9 cellular contexts compared by ENCODE assay signal in the genomic region with DNA sequence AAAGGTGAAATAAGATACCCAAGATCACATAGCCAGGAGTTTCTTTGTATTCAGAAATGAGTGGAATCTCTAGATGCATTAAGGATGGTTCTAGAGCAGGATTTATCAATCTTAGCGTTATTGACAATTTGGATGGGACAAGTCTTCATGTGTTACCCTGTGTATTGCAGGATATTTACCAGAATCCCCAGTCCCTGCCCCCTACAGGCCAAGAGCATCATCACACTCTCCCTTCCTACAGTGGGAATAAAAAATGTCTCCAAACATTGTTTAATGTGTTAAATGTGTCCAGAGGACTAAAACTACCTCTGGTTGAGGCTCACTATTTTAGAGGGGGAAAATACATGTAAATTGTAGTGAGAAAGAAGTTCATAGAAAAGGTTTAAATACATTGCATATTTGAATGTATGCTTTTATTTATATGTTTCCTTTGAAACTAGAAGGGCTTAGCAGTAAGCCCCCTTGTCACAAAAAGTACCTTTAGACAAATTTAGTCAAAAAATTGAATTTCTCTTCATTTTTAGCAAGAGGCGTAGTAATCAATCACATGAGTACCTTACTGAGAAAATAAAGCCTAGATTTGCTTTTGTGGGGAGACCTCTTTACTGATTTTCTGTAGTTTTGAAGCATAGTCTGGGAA.
DNase-seq lines count a peak whose midpoint lies in the region; ATAC-seq, FAIRE-seq and TF ChIP-seq lines count a peak whose summit lies in the region.
"Had no signal": no experiment of that assay in that cellular context is flagged by ENCODE, and none has a peak within 500 bp of the region (broad histone marks: within the 10 kb centered on the region; RNA-seq: fewer than 3 reads in every experiment).

No MANE protein-coding gene starts in this region.

- CTCF ChIA-PET in CD8-positive, alpha-beta memory T cell (lab: Charles Lee) = no interaction called here

- H3K79me2 ChIP-seq in keratinocyte (ENCODE audit: control insufficient read depth, insufficient read depth, low read length) = peaks cover 5% of the 10 kb centered on the region

- H3K4me1 ChIP-seq in CD8-positive, alpha-beta memory T cell (ENCODE audit: insufficient read depth, low read length) = no peaks in the 10 kb centered on the region
- peaks cover 17 to 19% of the 10 kb centered on the region in 2 donors for H3K4me1 ChIP-seq in adrenal gland (replicated peaks in 1 of 2)
- H3K4me1 ChIP-seq in keratinocyte (ENCODE audit: control insufficient read depth, extremely low read depth, insufficient read depth, low read length) = no peaks in the 10 kb centered on the region

- H4K20me1 ChIP-seq in keratinocyte (ENCODE audit: control insufficient read depth, extremely low read depth, insufficient read depth, low read length) = no peaks in the 10 kb centered on the region

- no peak overlapping the region for H3K27ac ChIP-seq in CD8-positive, alpha-beta memory T cell (ENCODE audit: low read depth, low read length)
- H3K27ac ChIP-seq in adrenal gland = no peak overlapping the region
- no peak overlapping the region for H3K27ac ChIP-seq in keratinocyte (ENCODE audit: control insufficient read depth, insufficient read depth, low read length)
- H3K27ac ChIP-seq: SK-N-MC had no signal

- peaks cover 0 to 31% (median 8%) of the 10 kb centered on the region in 3 donors for H3K36me3 Mint-ChIP-seq in CD8-positive, alpha-beta memory T cell

- H3K36me3 ChIP-seq in CD8-positive, alpha-beta memory T cell (ENCODE audit: insufficient read depth, low read length) = peaks cover 4% of the 10 kb centered on the region
- H3K36me3 ChIP-seq in adrenal gland (replicated peaks in 1 of 2) (peaks cover 0 to 3% of the 10 kb centered on the region in 2 donors), keratinocyte (ENCODE audit: control insufficient read depth in 2 of 2, extremely low read depth in 1 of 2, insufficient read depth in 2 of 2, low read length in 2 of 2) (peaks cover 3 to 8% of the 10 kb centered on the region in 2 experiments)

- WGBS in adrenal gland, 4 donors = 84 to 88% (median 86%) methylated on average over 2 of the region's 2 CpGs

- H3K9me3 Mint-ChIP-seq in CD8-positive, alpha-beta memory T cell = no peaks in the 10 kb centered on the region

- FAIRE-seq in keratinocyte (lab: Jason Lieb, UNC) = peak; percentile 51

- intact Hi-C loops in adrenal gland (cut with DNase I) = no loop called here

- no peak overlapping the region for H3K4me3 Mint-ChIP-seq in CD8-positive, alpha-beta memory T cell

- H3K9me3 ChIP-seq in CD8-positive, alpha-beta memory T cell (ENCODE audit: low read length) = no peaks in the 10 kb centered on the region
- H3K9me3 ChIP-seq in adrenal gland (replicated peaks in 1 of 3) (no peaks in the 10 kb centered on the region), keratinocyte (ENCODE audit: control insufficient read depth, low read depth, low read length) (no peaks in the 10 kb centered on the region)

- dilution Hi-C loops in keratinocyte (cut with MboI; ENCODE audit: extremely low pct_ligation_motif_present, low sequenced_read_pairs) = no loop called here

- peak in 4 of 5 donors; percentile 3 to 48 (median 14) for DNase-seq in CD8-positive, alpha-beta memory T cell
- DNase-seq in NCI-H69 (lab: John Stamatoyannopoulos, UW) (peak; percentile 24), adrenal gland (peak in 3 of 7 donors; percentile 33 to 44 (median 40)), keratinocyte (ENCODE audit: low read depth, low spot score) (no peak), NCI-H187 (lab: John Stamatoyannopoulos, UW) (no peak)
- DNase-seq in stimulated activated naive CD4-positive, alpha-beta T cell treated with Interleukin-2 at 50 U/mL for 16 hours (lab: John Stamatoyannopoulos, UW) = peak; percentile 16

- H3K27ac Mint-ChIP-seq in CD8-positive, alpha-beta memory T cell = no peak overlapping the region

- ATAC-seq in GM19372 (IDR thresholded peaks at IDR 0.05; ENCODE audit: low read depth, unreplicated experiment) (peak; percentile 70), GM21717 (IDR thresholded peaks at IDR 0.05; ENCODE audit: unreplicated experiment) (no peak)

- H3K4me2 ChIP-seq in keratinocyte (ENCODE audit: control insufficient read depth, extremely low read depth, insufficient read depth, low read depth, low read length) = no peak overlapping the region

- no peak overlapping the region for H2AFZ ChIP-seq in keratinocyte (ENCODE audit: control insufficient read depth, low read length)

- H3K4me1 Mint-ChIP-seq in CD8-positive, alpha-beta memory T cell = peaks cover 1 to 16% (median 13%) of the 10 kb centered on the region in 3 donors

- H3K4me3 ChIP-seq in CD8-positive, alpha-beta memory T cell (ENCODE audit: low read length) = no peak overlapping the region
- H3K4me3 ChIP-seq in adrenal gland (no peak overlapping the region), keratinocyte (ENCODE audit: control insufficient read depth in 2 of 3, extremely low read depth in 1 of 3, insufficient read depth in 2 of 3, low read depth in 1 of 3, low read length in 3 of 3) (no peak overlapping the region)
- H3K4me3 ChIP-seq: SK-N-MC had no signal

- H3K27me3 Mint-ChIP-seq in CD8-positive, alpha-beta memory T cell = no peaks in the 10 kb centered on the region

- TF ChIP-seq POLR2A in adrenal gland (IDR thresholded peaks at IDR 0.05) = no peak

- H3K9ac ChIP-seq in keratinocyte (ENCODE audit: control insufficient read depth, extremely low read depth, insufficient read depth, low read length) = no peak overlapping the region

- POLR2A ChIA-PET in CD8-positive, alpha-beta memory T cell (lab: Charles Lee) = no interaction called here

- TF ChIP-seq CTCF in adrenal gland (IDR thresholded peaks at IDR 0.05) (peak; percentile 31 to 68 (median 59)), keratinocyte (optimal IDR thresholded peaks at IDR 0.05 in 1 of 3, IDR thresholded peaks at IDR 0.05 in 1 of 3, conservative IDR thresholded peaks at IDR 0.05 in 1 of 3; ENCODE audit: extremely low read depth in 1 of 3, insufficient read depth in 2 of 3, low read length in 3 of 3) (peak; percentile 71 to 93 (median 76))

- H3K9me1 ChIP-seq in keratinocyte (ENCODE audit: control insufficient read depth, extremely low read depth, insufficient read depth, low read length) = no peaks in the 10 kb centered on the region

- H3K27me3 ChIP-seq in CD8-positive, alpha-beta memory T cell (ENCODE audit: insufficient read depth, low read length, poor library complexity, severe bottlenecking) = no peaks in the 10 kb centered on the region
- H3K27me3 ChIP-seq in adrenal gland (no peaks in the 10 kb centered on the region), keratinocyte (ENCODE audit: control insufficient read depth, extremely low read depth, insufficient read depth, low read length) (no peaks in the 10 kb centered on the region)

Comparison
In these comparisons a context has a peak if more than half of its experiments do, and no peak if none do; other contexts are left out.
1. DNase-seq: peak in CD8-positive, alpha-beta memory T cell (4 of 5), NCI-H69 (single experiment) and stimulated activated naive CD4-positive, alpha-beta T cell treated with Interleukin-2 at 50 U/mL for 16 hours (single experiment); none in keratinocyte (single experiment) and NCI-H187 (0 of 2).